ENCODE assay signal across 15 cellular contexts in genomic region chr19:41479757-41480191, GRCh38. TPM values are rescaled to one million over a fixed set of nuclear protein-coding genes. Genes with fewer than 3 reads are reported as not detected.
DNase-seq lines count a peak whose midpoint lies in the region; ATAC-seq and TF ChIP-seq lines count a peak whose summit lies in the region.
"Had no signal": no experiment of that assay in that cellular context is flagged by ENCODE, and none has a peak within 500 bp of the region (broad histone marks: within the 10 kb centered on the region; RNA-seq: fewer than 3 reads in every experiment).

No MANE protein-coding gene starts in this region.

- TF ChIP-seq POLR2A in heart left ventricle (IDR thresholded peaks at IDR 0.05) = no peak

- TF ChIP-seq CTCF in heart left ventricle (IDR thresholded peaks at IDR 0.05) (no peak), WERI-Rb-1 (IDR thresholded peaks at IDR 0.05; ENCODE audit: low read depth, low read length) (no peak), nephron progenitor cell (IDR thresholded peaks at IDR 0.05) (no peak)

- H3K9me3 Mint-ChIP-seq in stimulated activated memory B cell treated with anti-CD40 and anti-IgM and Interleukin-4, amounts not matched to agents 10 μg/mL and 1 μg/mL and 100 μg/mL, for 72 hours = no peaks in the 10 kb centered on the region
- H3K9me3 Mint-ChIP-seq in nephron progenitor cell = peaks cover 63% of the 10 kb centered on the region
- H3K9me3 Mint-ChIP-seq: activated T-helper 2 cell treated with anti-CD3 and anti-CD28 coated beads, Interferon-gamma antibody, Interleukin-2, Interleukin-4, amounts not matched to agents 10 μg/mL and 5 μg/mL and 100 μg/mL, durations not matched to agents 14 hours and 24 hours and 36 hours; naive B cell had no signal

- H3K4me1 ChIP-seq in SJCRH30 (no peaks in the 10 kb centered on the region), heart left ventricle (peaks cover 0 to 33% (median 11%) of the 10 kb centered on the region in 12 donors)
- H3K4me1 ChIP-seq: transverse colon had no signal

- peak overlapping the region; percentile 26 for H3K4me3 ChIP-seq in SJCRH30
- H3K4me3 ChIP-seq in heart left ventricle = peak overlapping the region in 8 of 12 donors; percentile 17 to 55 (median 32)
- no peak overlapping the region for H3K4me3 ChIP-seq in WERI-Rb-1 (ENCODE audit: low read depth, low read length)
- H3K4me3 ChIP-seq: transverse colon had no signal

- peak; percentile 83 to 88 (median 86) for ATAC-seq in heart left ventricle
- ATAC-seq in sciatic nerve = peak; percentile 42
- no peak for ATAC-seq in GM18907 (IDR thresholded peaks at IDR 0.05; ENCODE audit: unreplicated experiment)
- ATAC-seq in stimulated activated memory B cell treated with anti-CD40 and anti-IgM and Interleukin-4, amounts not matched to agents 10 μg/mL and 1 μg/mL and 100 μg/mL, for 72 hours = no peak

- no peak overlapping the region for H3K27ac Mint-ChIP-seq in stimulated activated memory B cell treated with anti-CD40 and anti-IgM and Interleukin-4, amounts not matched to agents 10 μg/mL and 1 μg/mL and 100 μg/mL, for 72 hours
- H3K27ac Mint-ChIP-seq in nephron progenitor cell = no peak overlapping the region
- H3K27ac Mint-ChIP-seq: activated T-helper 2 cell treated with anti-CD3 and anti-CD28 coated beads, Interferon-gamma antibody, Interleukin-2, Interleukin-4, amounts not matched to agents 10 μg/mL and 5 μg/mL and 100 μg/mL, durations not matched to agents 14 hours and 24 hours and 36 hours had no signal

- H3K27me3 ChIP-seq in SJCRH30 (peaks cover 14% of the 10 kb centered on the region), heart left ventricle (peaks cover 0 to 22% (median 4%) of the 10 kb centered on the region in 9 donors), WERI-Rb-1 (ENCODE audit: insufficient read depth, low read depth, severe bottlenecking) (peaks cover 96% of the 10 kb centered on the region)
- H3K27me3 ChIP-seq: brain microvascular endothelial cell had no signal

- H3K36me3 Mint-ChIP-seq in stimulated activated memory B cell treated with anti-CD40 and anti-IgM and Interleukin-4, amounts not matched to agents 10 μg/mL and 1 μg/mL and 100 μg/mL, for 72 hours = no peaks in the 10 kb centered on the region
- H3K36me3 Mint-ChIP-seq in nephron progenitor cell (ENCODE audit: low read depth) = no peaks in the 10 kb centered on the region
- H3K36me3 Mint-ChIP-seq: naive B cell had no signal

- intact Hi-C loops in heart left ventricle (cut with DNase I) (loop anchor here in 2 of 10 donors (1.0 to 2.0 kb wide), 3 partner anchors 19 to 23 kb away; no protein-coding TSS in a partner anchor), sciatic nerve (cut with DNase I) (no loop called here)

- peaks cover 26% of the 10 kb centered on the region for H3K27me3 Mint-ChIP-seq in stimulated activated memory B cell treated with anti-CD40 and anti-IgM and Interleukin-4, amounts not matched to agents 10 μg/mL and 1 μg/mL and 100 μg/mL, for 72 hours
- peaks cover 8% of the 10 kb centered on the region for H3K27me3 Mint-ChIP-seq in nephron progenitor cell (ENCODE audit: low read depth, poor library complexity)

- peaks cover 3% of the 10 kb centered on the region; the same call in 1 of the 2 replicates for H3K9me3 ChIP-seq in SJCRH30 (replicated peaks)
- no peaks in the 10 kb centered on the region for H3K9me3 ChIP-seq in heart left ventricle
- H3K9me3 ChIP-seq in WERI-Rb-1 (ENCODE audit: severe bottlenecking) = peaks cover 4% of the 10 kb centered on the region
- H3K9me3 ChIP-seq: transverse colon had no signal

- H3K36me3 ChIP-seq in SJCRH30 = no peaks in the 10 kb centered on the region
- peaks cover 0 to 15% (median 0%) of the 10 kb centered on the region in 9 donors for H3K36me3 ChIP-seq in heart left ventricle
- H3K36me3 ChIP-seq in WERI-Rb-1 = no peaks in the 10 kb centered on the region
- H3K36me3 ChIP-seq: brain microvascular endothelial cell, transverse colon had no signal

- DNase-seq in M059J (ENCODE audit: low read depth) (peak; percentile 13), SJCRH30 (peak; percentile 48 to 53), heart left ventricle (peak in 4 of 5 donors; percentile 60 to 80 (median 62)), sciatic nerve (ENCODE audit: low spot score) (no peak), WERI-Rb-1 (no peak), nephron progenitor cell (no peak)
- DNase-seq: brain microvascular endothelial cell, erythroblast, naive B cell, NCI-H1417, small intestine, transverse colon had no signal

- H3K4me1 Mint-ChIP-seq in stimulated activated memory B cell treated with anti-CD40 and anti-IgM and Interleukin-4, amounts not matched to agents 10 μg/mL and 1 μg/mL and 100 μg/mL, for 72 hours = peaks cover 17% of the 10 kb centered on the region
- no peaks in the 10 kb centered on the region for H3K4me1 Mint-ChIP-seq in nephron progenitor cell

- 52 to 68% (median 59%) methylated on average over 8 of the region's 8 CpGs for WGBS in heart left ventricle, 4 donors

- H3K4me3 Mint-ChIP-seq in stimulated activated memory B cell treated with anti-CD40 and anti-IgM and Interleukin-4, amounts not matched to agents 10 μg/mL and 1 μg/mL and 100 μg/mL, for 72 hours = no peak overlapping the region
- H3K4me3 Mint-ChIP-seq in nephron progenitor cell = no peak overlapping the region

- H3K27ac ChIP-seq in SJCRH30 (peak overlapping the region; percentile 2), heart left ventricle (peak overlapping the region in 11 of 12 donors; percentile 56 to 89 (median 80)), WERI-Rb-1 (no peak overlapping the region)
- H3K27ac ChIP-seq: brain microvascular endothelial cell had no signal

RNA-seq across cellular contexts. Expression of gene ERICH4, which starts 36.8 kb away (rescaled TPM):
- not detected in 2 replicates for total RNA-seq in M059J (2014; rRNA removed; shearing (Covaris generic))
- total RNA-seq in SJCRH30 (2014; rRNA removed; shearing (Covaris generic)) = not detected in 2 replicates
- total RNA-seq in heart left ventricle (under 1 TPM in 1 of 9 donors, not detected in 8; 0.30 TPM), sciatic nerve (not detected)
- under 1 TPM in 1 of 2 donors, not detected in 1; 0.10 TPM for polyA plus RNA-seq in heart left ventricle
- total RNA-seq: activated T-helper 2 cell treated with anti-CD3 and anti-CD28 coated beads, Interferon-gamma antibody, Interleukin-2, Interleukin-4, amounts not matched to agents 10 μg/mL and 5 μg/mL and 100 μg/mL, durations not matched to agents 14 hours and 24 hours and 36 hours; transverse colon had no signal

RNA-seq across cellular contexts. Expression of gene DMAC2, which starts 40.1 kb away (rescaled TPM):
- total RNA-seq in M059J (2014; rRNA removed; shearing (Covaris generic)) = 52.1 and 57.2 TPM in 2 replicates
- 88.6 and 91.7 TPM in 2 replicates for total RNA-seq in SJCRH30 (2014; rRNA removed; shearing (Covaris generic))
- total RNA-seq in heart left ventricle (100 to 1,000 TPM in 6 of 9 donors, 10 to 100 TPM in 3; 67.9 to 138 (median 102) TPM), sciatic nerve (33.9 TPM)
- polyA plus RNA-seq in heart left ventricle = 100 to 1,000 TPM; 121 to 130 TPM

RNA-seq across cellular contexts. Expression of gene B3GNT8, which starts 52.6 kb away (rescaled TPM):
- not detected in 2 replicates for total RNA-seq in M059J (2014; rRNA removed; shearing (Covaris generic))
- total RNA-seq in SJCRH30 (2014; rRNA removed; shearing (Covaris generic)) = 10.6 TPM in 2 replicates
- total RNA-seq in heart left ventricle (10 to 100 TPM in 3 of 9 donors, 1 to 10 TPM in 6; 6.4 to 11.5 (median 9.4) TPM), sciatic nerve (6.1 TPM)
- 10 to 100 TPM in 1 of 2 donors, 1 to 10 TPM in 1; 5.0 to 12.6 TPM for polyA plus RNA-seq in heart left ventricle

Comparison
In these comparisons a context has a peak if more than half of its experiments do, and no peak if none do; other contexts are left out.
1. DNase-seq: peak in M059J (single experiment), SJCRH30 (2 of 2) and heart left ventricle (4 of 5); none in sciatic nerve (single experiment), WERI-Rb-1 (single experiment) and nephron progenitor cell (single experiment).
2. ATAC-seq: peak in heart left ventricle (4 of 4) and sciatic nerve (single experiment); none in GM18907 (single experiment) and stimulated activated memory B cell treated with anti-CD40 and anti-IgM and Interleukin-4, amounts not matched to agents 10 μg/mL and 1 μg/mL and 100 μg/mL, for 72 hours (single experiment).